1 cellular context compared by ENCODE assay signal in genomic region chr6:56279346-56280080, GRCh38.
TF ChIP-seq lines count a peak whose summit lies in the region.

No MANE protein-coding gene starts in this region.

TF ChIP-seq in GM12878, 131 proteins besides CTCF, POLR2A, EP300 and RAD21:
- TF ChIP-seq USF2 (IDR thresholded peaks at IDR 0.05; ENCODE audit: borderline replicate concordance, low read depth, low read length) (no peak), KAT2A (conservative IDR thresholded peaks at IDR 0.05; ENCODE audit: control insufficient read depth, low read depth, low read length) (no peak), MYB (IDR thresholded peaks at IDR 0.05; ENCODE audit: borderline replicate concordance, low read depth, low read length) (no peak), ZBTB33 (IDR thresholded peaks at IDR 0.05) (no peak), ZZZ3 (IDR thresholded peaks at IDR 0.05; ENCODE audit: control insufficient read depth, insufficient read length, low read depth) (no peak), YBX1 (IDR thresholded peaks at IDR 0.05) (no peak), POLR2AphosphoS5 (IDR thresholded peaks at IDR 0.05; ENCODE audit: low read length) (no peak), SMARCA5 (IDR thresholded peaks at IDR 0.05) (no peak), FOS (IDR thresholded peaks at IDR 0.05; ENCODE audit: borderline replicate concordance, extremely low read depth, insufficient read length) (no peak), JUND (IDR thresholded peaks at IDR 0.05; ENCODE audit: low read depth, low read length) (no peak), ZNF687 (IDR thresholded peaks at IDR 0.05) (no peak), TCF7 (IDR thresholded peaks at IDR 0.05; ENCODE audit: borderline replicate concordance) (no peak), CEBPB (IDR thresholded peaks at IDR 0.05; ENCODE audit: borderline replicate concordance in 1 of 2, low read depth in 2 of 2, low read length in 2 of 2) (no peak), PRDM15 (CRISPR knock-in tag; IDR thresholded peaks at IDR 0.05) (no peak), USF1 (IDR thresholded peaks at IDR 0.05; ENCODE audit: borderline replicate concordance, extremely low read length, insufficient read depth, low read depth, low read length) (no peak), BHLHE40 (IDR thresholded peaks at IDR 0.05; ENCODE audit: borderline replicate concordance in 1 of 2, low read depth in 2 of 2, low read length in 1 of 2) (no peak), NRF1 (conservative IDR thresholded peaks at IDR 0.05; ENCODE audit: low read depth, low read length) (no peak), RB1 (IDR thresholded peaks at IDR 0.05; ENCODE audit: borderline replicate concordance) (no peak)
